ENCODE assay signal across 8 cellular contexts in genomic region chr1:171781167-171781875, GRCh38. TPM values are rescaled to one million over a fixed set of nuclear protein-coding genes. Genes with fewer than 3 reads are reported as not detected.
DNase-seq lines count a peak whose midpoint lies in the region; ATAC-seq and TF ChIP-seq lines count a peak whose summit lies in the region.

Gene METTL13 (plus strand): TSS chr1:171781660. CDS start chr1:171781968, 308 bp downstream.

- no peaks in the 10 kb centered on the region for H4K20me1 ChIP-seq in SU-DHL-6 (ENCODE audit: low read depth, low read length)
- H4K20me1 ChIP-seq in osteoblast (ENCODE audit: insufficient read depth, low read length), result no peaks in the 10 kb centered on the region

- H3K79me2 ChIP-seq in SU-DHL-6 (ENCODE audit: insufficient read depth, low read length) (peaks cover 42% of the 10 kb centered on the region), osteoblast (ENCODE audit: insufficient read depth, low read length) (peaks cover 49% of the 10 kb centered on the region)

- H3K27me3 Mint-ChIP-seq in activated naive CD8-positive, alpha-beta T cell treated with anti-CD3 and anti-CD28 coated beads, Interleukin-2, amount 10 ng/mL, durations not matched to agents 7 days and 5 days, result peaks cover 2% of the 10 kb centered on the region
- no peaks in the 10 kb centered on the region for H3K27me3 Mint-ChIP-seq in glutamatergic neuron (ENCODE audit: unreplicated experiment)

- peaks cover 17% of the 10 kb centered on the region for H3K4me1 ChIP-seq in osteoblast (ENCODE audit: insufficient read depth, low read length)
- H3K4me1 ChIP-seq in thoracic aorta (ENCODE audit: control insufficient read depth in 1 of 2, low read depth in 2 of 2), result peaks cover 8 to 36% of the 10 kb centered on the region in 2 donors

- H3K36me3 Mint-ChIP-seq in activated naive CD8-positive, alpha-beta T cell treated with anti-CD3 and anti-CD28 coated beads, Interleukin-2, amount 10 ng/mL, durations not matched to agents 7 days and 5 days, result peaks cover 21% of the 10 kb centered on the region
- no peaks in the 10 kb centered on the region for H3K36me3 Mint-ChIP-seq in glutamatergic neuron (ENCODE audit: unreplicated experiment)

- peak within 1 kb of the TSS; percentile 82 for H3K9ac ChIP-seq in SU-DHL-6 (ENCODE audit: low read length)

- H2AFZ ChIP-seq in SU-DHL-6 (ENCODE audit: low read depth, low read length, severe bottlenecking) (peak within 1 kb of the TSS; percentile 93), osteoblast (ENCODE audit: low read length) (peak within 1 kb of the TSS; percentile 100)

- H3K27ac ChIP-seq in SU-DHL-6 (ENCODE audit: low read depth, low read length) (peak within 1 kb of the TSS; percentile 88), osteoblast (ENCODE audit: low read depth, low read length) (peak within 1 kb of the TSS; percentile 88), thoracic aorta (peak within 1 kb of the TSS; percentile 83 to 93)

- peak within 1 kb of the TSS; percentile 100 for H3K4me3 Mint-ChIP-seq in activated naive CD8-positive, alpha-beta T cell treated with anti-CD3 and anti-CD28 coated beads, Interleukin-2, amount 10 ng/mL, durations not matched to agents 7 days and 5 days
- H3K4me3 Mint-ChIP-seq in glutamatergic neuron (ENCODE audit: unreplicated experiment), result peak within 1 kb of the TSS; percentile 95

- ATAC-seq in HG02678 (IDR thresholded peaks at IDR 0.05; ENCODE audit: unreplicated experiment) (peak; percentile 99), thoracic aorta (ENCODE audit: insufficient number of reproducible peaks, low FRiP score, low read depth) (peak; percentile 96)
- peak; percentile 97 for ATAC-seq in activated naive CD8-positive, alpha-beta T cell treated with anti-CD3 and anti-CD28 coated beads, Interleukin-2, amount 10 ng/mL, durations not matched to agents 7 days and 5 days (ENCODE audit: low read depth)

- DNase-seq in NCI-H128 (lab: John Stamatoyannopoulos, UW; ENCODE audit: unreplicated experiment) (peak; percentile 98), glutamatergic neuron (peak; percentile 98), osteoblast (ENCODE audit: insufficient read length, low spot score, missing footprints) (peak; percentile 98), thoracic aorta (ENCODE audit: low spot score) (peak; percentile 96)
- DNase-seq in activated naive CD8-positive, alpha-beta T cell treated with anti-CD3 and anti-CD28 coated beads, Interleukin-2, amount 10 ng/mL, durations not matched to agents 7 days and 5 days, result peak; percentile 96

- TF ChIP-seq CTCF in SU-DHL-6 (IDR thresholded peaks at IDR 0.05; ENCODE audit: insufficient read depth, low read length, poor library complexity, severe bottlenecking), result no peak
- no peak for TF ChIP-seq CTCF in glutamatergic neuron (IDR thresholded peaks at IDR 0.05; ENCODE audit: partially characterized antibody, unreplicated experiment)
- no peak for TF ChIP-seq CTCF in osteoblast (IDR thresholded peaks at IDR 0.05; ENCODE audit: extremely low read depth, low read depth, low read length)
- no peak for TF ChIP-seq CTCF in thoracic aorta (IDR thresholded peaks at IDR 0.05)

- POLR2A ChIA-PET in activated naive CD8-positive, alpha-beta T cell treated with anti-CD3 and anti-CD28 coated beads, Interleukin-2, amount 10 ng/mL, durations not matched to agents 7 days and 5 days (lab: Charles Lee), result interaction anchor here (1.1 to 3.1 kb wide), 4 partner anchors 39 to 60 kb away, joined by 4 to 46 read pairs (median 4); partner anchors contain the start of genes DNM3 and VAMP4

- H3K27me3 ChIP-seq in SU-DHL-6 (ENCODE audit: low read length), result no peaks in the 10 kb centered on the region
- no peaks in the 10 kb centered on the region for H3K27me3 ChIP-seq in osteoblast (ENCODE audit: insufficient read depth, low read length)
- no peaks in the 10 kb centered on the region for H3K27me3 ChIP-seq in thoracic aorta (replicated peaks; ENCODE audit: insufficient read depth)

- H3K9me3 ChIP-seq in SU-DHL-6 (ENCODE audit: insufficient read depth, low read length), result no peaks in the 10 kb centered on the region
- no peaks in the 10 kb centered on the region for H3K9me3 ChIP-seq in osteoblast (ENCODE audit: low read depth, low read length)
- no peaks in the 10 kb centered on the region for H3K9me3 ChIP-seq in thoracic aorta

- H3K9me3 Mint-ChIP-seq in activated naive CD8-positive, alpha-beta T cell treated with anti-CD3 and anti-CD28 coated beads, Interleukin-2, amount 10 ng/mL, durations not matched to agents 7 days and 5 days, result no peaks in the 10 kb centered on the region
- peaks cover 6% of the 10 kb centered on the region for H3K9me3 Mint-ChIP-seq in glutamatergic neuron (ENCODE audit: unreplicated experiment)

- H3K4me3 ChIP-seq in SU-DHL-6 (ENCODE audit: insufficient read depth, low read length, poor library complexity, severe bottlenecking) (peak within 1 kb of the TSS; percentile 88), osteoblast (ENCODE audit: insufficient read depth, low read length) (peak within 1 kb of the TSS; percentile 98), thoracic aorta (peak within 1 kb of the TSS; percentile 91)

- H3K4me1 Mint-ChIP-seq in activated naive CD8-positive, alpha-beta T cell treated with anti-CD3 and anti-CD28 coated beads, Interleukin-2, amount 10 ng/mL, durations not matched to agents 7 days and 5 days, result peaks cover 38% of the 10 kb centered on the region
- peaks cover 3% of the 10 kb centered on the region for H3K4me1 Mint-ChIP-seq in glutamatergic neuron (ENCODE audit: low read depth, unreplicated experiment)

- peaks cover 5% of the 10 kb centered on the region for H3F3A ChIP-seq in SU-DHL-6 (ENCODE audit: insufficient read depth)

- H3K9me2 ChIP-seq in SU-DHL-6 (replicated peaks; ENCODE audit: insufficient read depth, low read length), result no peaks in the 10 kb centered on the region

- peak within 1 kb of the TSS; percentile 90 for H3K4me2 ChIP-seq in SU-DHL-6 (ENCODE audit: low read depth, low read length, poor library complexity, severe bottlenecking)
- H3K4me2 ChIP-seq in osteoblast (ENCODE audit: insufficient read depth, low read length), result peak within 1 kb of the TSS; percentile 100

- H3K36me3 ChIP-seq in SU-DHL-6 (ENCODE audit: low read length) (peaks cover under 1% of the 10 kb centered on the region; the same call in 1 of the 2 replicates), osteoblast (ENCODE audit: insufficient read depth, low read length) (peaks cover 13% of the 10 kb centered on the region), thoracic aorta (peaks cover 15% of the 10 kb centered on the region)

- peak; percentile 59 for TF ChIP-seq POLR2A in GM10847 (IDR thresholded peaks at IDR 0.05; ENCODE audit: extremely low read depth, insufficient read length)

- peak within 1 kb of the TSS; percentile 97 for H3K27ac Mint-ChIP-seq in activated naive CD8-positive, alpha-beta T cell treated with anti-CD3 and anti-CD28 coated beads, Interleukin-2, amount 10 ng/mL, durations not matched to agents 7 days and 5 days
- peak within 1 kb of the TSS; percentile 82 for H3K27ac Mint-ChIP-seq in glutamatergic neuron (ENCODE audit: unreplicated experiment)

RNA-seq across cellular contexts. Expression of gene METTL13, which starts in this region (rescaled TPM):
- 10 to 100 TPM; 36.9 to 38.7 TPM for total RNA-seq in activated naive CD8-positive, alpha-beta T cell treated with anti-CD3 and anti-CD28 coated beads, Interleukin-2, amount 10 ng/mL, durations not matched to agents 7 days and 5 days
- total RNA-seq in glutamatergic neuron (ENCODE audit: unreplicated experiment), result 21.4 TPM
- 13.0 and 15.3 TPM in 2 replicates for total RNA-seq in osteoblast
- 10 to 100 TPM; 15.7 to 24.8 TPM for total RNA-seq in thoracic aorta

Comparison
In these comparisons a context has a peak if more than half of its experiments do, and no peak if none do; other contexts are left out.
1. Peak in every context shown above with its lines: DNase-seq, ATAC-seq, H3K4me3 ChIP-seq and H3K27ac ChIP-seq.